ENCODE assay signal across 1 cellular context in the genomic region with DNA sequence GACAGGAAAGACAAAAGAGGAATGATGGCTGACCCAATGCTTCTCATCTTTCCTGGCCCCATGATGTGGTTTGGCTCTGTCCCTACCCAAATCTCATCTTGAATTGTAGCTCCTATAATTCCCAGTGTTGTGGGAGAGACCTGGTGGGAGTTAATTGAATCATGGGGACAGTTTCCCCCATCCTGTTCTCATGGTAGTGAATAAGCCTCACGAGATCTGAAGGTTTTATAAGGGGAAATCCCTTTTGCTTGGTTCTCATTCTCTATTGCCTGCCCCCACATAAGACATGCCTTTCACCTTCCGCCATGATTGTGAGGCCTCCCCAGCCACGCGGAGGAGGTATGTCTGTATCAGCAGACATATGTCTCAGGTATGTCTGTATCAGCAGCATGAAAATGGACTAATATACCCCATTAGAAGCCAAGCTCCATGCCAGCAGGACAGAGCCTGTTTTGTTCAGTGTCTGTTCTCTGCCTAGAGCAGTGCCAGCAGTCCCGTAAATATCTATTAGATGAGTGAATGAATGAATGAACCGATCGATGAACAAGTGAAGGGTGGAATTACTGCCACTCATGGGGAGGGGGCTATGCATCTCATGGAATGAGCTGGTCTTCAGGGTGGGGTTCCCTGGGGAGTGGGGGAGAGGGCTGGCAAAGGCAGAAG.
TF ChIP-seq lines count a peak whose summit lies in the region.

No MANE protein-coding gene starts in this region.

TF ChIP-seq in IMR-90, 13 proteins besides CTCF, POLR2A, EP300 and RAD21 (continued from another document):
- no peak for TF ChIP-seq USF2 (IDR thresholded peaks at IDR 0.05; ENCODE audit: low read depth, low read length)
- no peak for TF ChIP-seq MAZ (IDR thresholded peaks at IDR 0.05; ENCODE audit: borderline replicate concordance, low read depth, low read length)
- no peak for TF ChIP-seq CEBPB (IDR thresholded peaks at IDR 0.05; ENCODE audit: low read depth, low read length)
- no peak for TF ChIP-seq BHLHE40 (IDR thresholded peaks at IDR 0.05; ENCODE audit: low read depth, low read length)
